In genomic region chr6:135267085-135267484, GRCh38 we compare ENCODE assay signal across 16 cellular contexts.
DNase-seq lines count a peak whose midpoint lies in the region; ATAC-seq lines count a peak whose summit lies in the region.
"Had no signal": no experiment of that assay in that cellular context is flagged by ENCODE, and none has a peak within 500 bp of the region (broad histone marks: within the 10 kb centered on the region; RNA-seq: fewer than 3 reads in every experiment).

No MANE protein-coding gene starts in this region.

- DNase-seq in DMS53 treated with DMSO at 0.1 percent for 48 hours (lab: John Stamatoyannopoulos, UW; ENCODE audit: unreplicated experiment), result peak; percentile 65
- peak; percentile 83 for DNase-seq in NAMALWA (ENCODE audit: low spot score)
- peak; percentile 66 for DNase-seq in NCI-H345 treated with DMSO at 0.1 percent for 48 hours (lab: John Stamatoyannopoulos, UW; ENCODE audit: unreplicated experiment)
- peak; percentile 32 for DNase-seq in mucosa of gallbladder (ENCODE audit: low spot score)
- DNase-seq in right cardiac atrium, result no peak
- no peak for DNase-seq in amniotic stem cell (lab: John Stamatoyannopoulos, UW)
- DNase-seq in SIG-M5 treated with dmso at 0.1 percent for 504 hours (lab: John Stamatoyannopoulos, UW; ENCODE audit: unreplicated experiment), result no peak
- DNase-seq: activated CD4-positive, alpha-beta T cell treated with anti-CD3 and anti-CD28 coated beads for 48 hours; activated naive CD4-positive, alpha-beta T cell treated with anti-CD3 and anti-CD28 coated beads, Interleukin-2, amount 10 ng/mL, durations not matched to agents 7 days and 5 days; BE2C; foreskin fibroblast; IMR-90; NCI-H1694 treated with DMSO at 0.1 percent for 48 hours; thyroid gland had no signal

- no peaks in the 10 kb centered on the region for H3K27me3 ChIP-seq in right cardiac atrium (ENCODE audit: control insufficient read depth, insufficient read depth)
- H3K27me3 ChIP-seq: BE2C, thyroid gland had no signal

- intact Hi-C loops in right cardiac atrium (cut with DNase I), result no loop called here

- H3K27ac ChIP-seq in right cardiac atrium (ENCODE audit: low read length), result no peak overlapping the region
- H3K27ac ChIP-seq: coronary artery, skin epidermis, thyroid gland had no signal

- no peaks in the 10 kb centered on the region for H3K9me3 ChIP-seq in right cardiac atrium (ENCODE audit: control insufficient read depth, low read length)
- H3K9me3 ChIP-seq: BE2C, thyroid gland had no signal

- H3K4me1 ChIP-seq in right cardiac atrium (ENCODE audit: control insufficient read depth, insufficient read depth, low read length), result no peaks in the 10 kb centered on the region
- H3K4me1 ChIP-seq: BE2C, thyroid gland had no signal

- WGBS in right cardiac atrium, result 63% methylated on average over 2 of the region's 2 CpGs

- H3K4me3 ChIP-seq in right cardiac atrium (ENCODE audit: low read length), result no peak overlapping the region
- H3K4me3 ChIP-seq: coronary artery, skin epidermis, thyroid gland had no signal

- ATAC-seq in right cardiac atrium, result no peak

Comparison
In these comparisons a context has a peak if more than half of its experiments do, and no peak if none do; other contexts are left out.
1. DNase-seq: peak in DMS53 treated with DMSO at 0.1 percent for 48 hours (single experiment), NAMALWA (single experiment), NCI-H345 treated with DMSO at 0.1 percent for 48 hours (single experiment) and mucosa of gallbladder (single experiment); none in right cardiac atrium (0 of 3), amniotic stem cell (single experiment) and SIG-M5 treated with dmso at 0.1 percent for 504 hours (single experiment).